ENCODE assay signal across 19 cellular contexts in the genomic region with DNA sequence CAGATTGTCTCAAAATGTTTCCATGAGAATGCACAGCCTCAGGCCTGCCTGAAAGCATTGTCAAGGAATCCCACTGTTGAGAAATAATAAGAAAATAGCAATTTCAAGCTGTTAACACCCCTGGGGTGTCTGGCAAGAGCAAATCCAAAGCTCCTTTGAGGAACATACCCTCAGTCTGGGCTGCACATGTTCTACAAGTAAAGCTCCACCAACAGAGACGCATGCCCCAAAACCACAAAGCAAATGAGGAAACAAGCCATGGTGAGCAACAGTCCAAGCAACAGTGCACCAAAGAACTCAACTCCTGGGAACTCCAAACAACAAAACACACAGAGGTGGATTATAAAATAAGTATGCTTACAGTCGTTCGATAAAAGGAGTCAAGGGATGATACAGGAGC. TPM values are rescaled to one million over a fixed set of nuclear protein-coding genes. Genes with fewer than 3 reads are reported as not detected.
DNase-seq lines count a peak whose midpoint lies in the region; ATAC-seq lines count a peak whose summit lies in the region.
"Had no signal": no experiment of that assay in that cellular context is flagged by ENCODE, and none has a peak within 500 bp of the region (broad histone marks: within the 10 kb centered on the region; RNA-seq: fewer than 3 reads in every experiment).

No MANE protein-coding gene starts in this region.

- H3K36me3 Mint-ChIP-seq in activated CD8-positive, alpha-beta T cell treated with anti-CD3 and anti-CD28 coated beads, Interleukin-2, amount 10 ng/mL, durations not matched to agents 7 days and 5 days (ENCODE audit: low read depth) = no peaks in the 10 kb centered on the region
- H3K36me3 Mint-ChIP-seq: activated naive CD4-positive, alpha-beta T cell treated with anti-CD3 and anti-CD28 coated beads, Interleukin-2, amount 10 ng/mL, durations not matched to agents 7 days and 5 days; CD8-positive, alpha-beta T cell; T-cell had no signal

- no peak overlapping the region for H3K27ac Mint-ChIP-seq in activated CD8-positive, alpha-beta T cell treated with anti-CD3 and anti-CD28 coated beads, Interleukin-2, amount 10 ng/mL, durations not matched to agents 7 days and 5 days
- H3K27ac Mint-ChIP-seq: activated naive CD4-positive, alpha-beta T cell treated with anti-CD3 and anti-CD28 coated beads, Interleukin-2, amount 10 ng/mL, durations not matched to agents 7 days and 5 days; CD8-positive, alpha-beta T cell; H9; T-cell had no signal

- ATAC-seq in activated CD8-positive, alpha-beta T cell treated with anti-CD3 and anti-CD28 coated beads, Interleukin-2, amount 10 ng/mL, durations not matched to agents 7 days and 5 days = no peak
- ATAC-seq: CD8-positive, alpha-beta T cell; T-cell had no signal

- POLR2A ChIA-PET in activated CD8-positive, alpha-beta T cell treated with anti-CD3 and anti-CD28 coated beads, Interleukin-2, amount 10 ng/mL, durations not matched to agents 7 days and 5 days (lab: Charles Lee) = no interaction called here

- no peaks in the 10 kb centered on the region for H3K9me3 Mint-ChIP-seq in activated CD8-positive, alpha-beta T cell treated with anti-CD3 and anti-CD28 coated beads, Interleukin-2, amount 10 ng/mL, durations not matched to agents 7 days and 5 days (ENCODE audit: insufficient read depth)

- H3K27me3 Mint-ChIP-seq in activated CD8-positive, alpha-beta T cell treated with anti-CD3 and anti-CD28 coated beads, Interleukin-2, amount 10 ng/mL, durations not matched to agents 7 days and 5 days (ENCODE audit: low read depth) = peaks cover 15% of the 10 kb centered on the region

- DNase-seq in activated effector memory CD4-positive, alpha-beta T cell treated with anti-CD3 and anti-CD28 coated beads, Interleukin-2, amount 50 U/mL, for 16 hours = peak; percentile 8
- DNase-seq in activated effector memory CD4-positive, alpha-beta T cell treated with Interleukin-2 at 50 U/mL for 16 hours = no peak
- peak; percentile 78 for DNase-seq in RPMI7951 (ENCODE audit: low read depth)
- peak; percentile 32 for DNase-seq in globus pallidus (ENCODE audit: low spot score)
- no peak for DNase-seq in cortex of kidney (lab: John Stamatoyannopoulos, UW)
- no peak for DNase-seq in DMS153 treated with DMSO at 0.1 percent for 48 hours (lab: John Stamatoyannopoulos, UW; ENCODE audit: unreplicated experiment)
- no peak for DNase-seq in NCI-H1417 treated with DMSO at 0.1 percent for 48 hours (lab: John Stamatoyannopoulos, UW)
- no peak for DNase-seq in activated CD8-positive, alpha-beta T cell treated with anti-CD3 and anti-CD28 coated beads, Interleukin-2, amount 10 ng/mL, durations not matched to agents 7 days and 5 days
- DNase-seq: 8988T; activated naive CD4-positive, alpha-beta T cell treated with anti-CD3 and anti-CD28 coated beads, Interleukin-2, amount 10 ng/mL, durations not matched to agents 7 days and 5 days; CD8-positive, alpha-beta T cell; DND-41; foreskin melanocyte; H9; NCI-H1436; stimulated activated CD4-positive, alpha-beta T cell treated with anti-CD3 and anti-CD28 coated beads, Interleukin-12 subunit alpha, Interleukin-12 subunit beta, amount 100 ng/mL, for 4 hours; T-cell; testis had no signal

- no peak overlapping the region for H3K4me3 Mint-ChIP-seq in activated CD8-positive, alpha-beta T cell treated with anti-CD3 and anti-CD28 coated beads, Interleukin-2, amount 10 ng/mL, durations not matched to agents 7 days and 5 days
- H3K4me3 Mint-ChIP-seq: activated naive CD4-positive, alpha-beta T cell treated with anti-CD3 and anti-CD28 coated beads, Interleukin-2, amount 10 ng/mL, durations not matched to agents 7 days and 5 days; CD8-positive, alpha-beta T cell; H9; T-cell had no signal

- CTCF ChIA-PET in activated CD8-positive, alpha-beta T cell treated with anti-CD3 and anti-CD28 coated beads, Interleukin-2, amount 10 ng/mL, durations not matched to agents 7 days and 5 days (lab: Charles Lee) = no interaction called here

- H3K4me1 Mint-ChIP-seq in activated CD8-positive, alpha-beta T cell treated with anti-CD3 and anti-CD28 coated beads, Interleukin-2, amount 10 ng/mL, durations not matched to agents 7 days and 5 days (ENCODE audit: low read depth) = peaks cover 4% of the 10 kb centered on the region
- H3K4me1 Mint-ChIP-seq: activated naive CD4-positive, alpha-beta T cell treated with anti-CD3 and anti-CD28 coated beads, Interleukin-2, amount 10 ng/mL, durations not matched to agents 7 days and 5 days had no signal

RNA-seq across cellular contexts. Expression of gene CYP27C1, which starts 40.3 kb away (rescaled TPM):
- total RNA-seq in RPMI7951 (2014; rRNA removed; shearing (Covaris generic)) = 3.5 TPM in 2 replicates
- not detected for total RNA-seq in activated CD8-positive, alpha-beta T cell treated with anti-CD3 and anti-CD28 coated beads, Interleukin-2, amount 10 ng/mL, durations not matched to agents 7 days and 5 days
- total RNA-seq: CD8-positive, alpha-beta T cell; mononuclear cell had no signal

Comparison
In these comparisons a context has a peak if more than half of its experiments do, and no peak if none do; other contexts are left out.
1. DNase-seq: peak in activated effector memory CD4-positive, alpha-beta T cell treated with anti-CD3 and anti-CD28 coated beads, Interleukin-2, amount 50 U/mL, for 16 hours (single experiment), RPMI7951 (single experiment) and globus pallidus (single experiment); none in activated effector memory CD4-positive, alpha-beta T cell treated with Interleukin-2 at 50 U/mL for 16 hours (single experiment), cortex of kidney (single experiment), DMS153 treated with DMSO at 0.1 percent for 48 hours (single experiment), NCI-H1417 treated with DMSO at 0.1 percent for 48 hours (single experiment) and activated CD8-positive, alpha-beta T cell treated with anti-CD3 and anti-CD28 coated beads, Interleukin-2, amount 10 ng/mL, durations not matched to agents 7 days and 5 days (single experiment).